ENCODE assay signal across 12 cellular contexts in the genomic region with DNA sequence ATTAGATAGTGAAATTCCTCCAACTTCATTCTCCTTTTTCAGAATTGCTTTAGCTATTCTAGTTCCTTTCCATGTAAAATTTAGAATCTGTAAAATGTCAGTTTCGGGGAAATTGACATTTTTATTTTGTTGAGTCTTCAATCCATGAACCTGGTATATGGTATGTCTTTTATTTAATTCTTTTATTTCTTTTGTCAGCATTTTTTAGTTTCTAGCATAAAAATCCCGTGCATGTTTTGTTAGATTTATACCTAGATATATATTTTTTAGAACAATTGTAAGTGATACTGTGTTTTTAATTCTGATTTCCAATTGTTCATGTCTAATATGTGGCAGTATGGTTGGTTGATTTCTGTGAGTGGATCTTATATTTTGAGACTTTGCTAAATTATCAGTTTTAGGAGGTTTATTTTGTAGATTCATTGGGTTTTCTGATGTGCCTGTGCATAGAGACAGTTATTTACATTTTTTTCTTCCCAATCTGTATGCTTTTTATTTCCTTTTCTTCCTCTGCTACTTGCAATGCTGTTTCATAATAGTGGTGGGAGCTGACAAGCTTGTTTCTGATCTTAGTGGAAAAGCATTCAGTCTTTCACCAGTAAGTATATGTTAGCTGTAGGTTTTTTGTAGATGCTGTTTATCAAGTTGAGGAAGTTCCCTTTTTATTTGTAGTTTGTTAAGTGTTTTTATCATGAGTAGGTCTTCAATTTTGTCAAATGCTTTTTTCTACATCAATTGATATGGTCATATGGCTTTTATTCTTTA. TPM values are rescaled to one million over a fixed set of nuclear protein-coding genes. Genes with fewer than 3 reads are reported as not detected.
DNase-seq lines count a peak whose midpoint lies in the region; ATAC-seq and TF ChIP-seq lines count a peak whose summit lies in the region.
"Had no signal": no experiment of that assay in that cellular context is flagged by ENCODE, and none has a peak within 500 bp of the region (broad histone marks: within the 10 kb centered on the region; RNA-seq: fewer than 3 reads in every experiment).

No MANE protein-coding gene starts in this region.

- no peaks in the 10 kb centered on the region for H3K9me3 Mint-ChIP-seq in activated T-cell treated with anti-CD3 and anti-CD28 coated beads, Interleukin-2, amount 50 U/mL, for 24 hours
- H3K9me3 Mint-ChIP-seq in chondrocyte (ENCODE audit: low read depth) = no peaks in the 10 kb centered on the region

- no peak for DNase-seq in activated T-cell treated with anti-CD3 and anti-CD28 coated beads, Interleukin-2, amount 50 U/mL, for 24 hours
- no peak for DNase-seq in activated T-cell treated with anti-CD3 and anti-CD28 coated beads, Interleukin-2, amount 50 U/mL, for 1 hour
- no peak for DNase-seq in T-helper 17 cell
- DNase-seq in chondrocyte (ENCODE audit: low spot score) = no peak
- DNase-seq in skeletal muscle cell (ENCODE audit: low read depth) = peak; percentile 27
- DNase-seq in ovary = no peak
- DNase-seq in DMS 273 (lab: John Stamatoyannopoulos, UW; ENCODE audit: unreplicated experiment) = no peak
- DNase-seq: NCI-H1930; stimulated activated CD4-positive, alpha-beta T cell treated with anti-CD3 and anti-CD28 coated beads, Interleukin-4, amount 100 ng/mL, for 4 hours; substantia nigra had no signal

- H3K4me3 ChIP-seq in skeletal muscle cell (ENCODE audit: low read depth, low read length) (no peak overlapping the region), ovary (no peak overlapping the region)
- H3K4me3 ChIP-seq: lung had no signal

- intact Hi-C loops in ovary (cut with DNase I) = no loop called here

- ATAC-seq in T-helper 17 cell (no peak), HG03095 (IDR thresholded peaks at IDR 0.05; ENCODE audit: unreplicated experiment) (no peak)

- TF ChIP-seq POLR2A in ovary (IDR thresholded peaks at IDR 0.05) = no peak

- peak overlapping the region; percentile 75 for H3K27ac Mint-ChIP-seq in activated T-cell treated with anti-CD3 and anti-CD28 coated beads, Interleukin-2, amount 50 U/mL, for 24 hours
- H3K27ac Mint-ChIP-seq in T-helper 17 cell (peak overlapping the region; percentile 94), chondrocyte (ENCODE audit: unreplicated experiment) (peak overlapping the region; percentile 38)

- TF ChIP-seq CTCF in chondrocyte (IDR thresholded peaks at IDR 0.05) (no peak), ovary (IDR thresholded peaks at IDR 0.05) (no peak)

- WGBS in ovary, 3 donors = 87 to 89% (median 88%) methylated on average over 2 of the region's 2 CpGs

- H3K27ac ChIP-seq in ovary = no peak overlapping the region

- no peak for TF ChIP-seq EP300 in ovary (IDR thresholded peaks at IDR 0.05)

- no peaks in the 10 kb centered on the region for H3K27me3 Mint-ChIP-seq in activated T-cell treated with anti-CD3 and anti-CD28 coated beads, Interleukin-2, amount 50 U/mL, for 24 hours
- H3K27me3 Mint-ChIP-seq in T-helper 17 cell (no peaks in the 10 kb centered on the region), chondrocyte (ENCODE audit: low read depth) (no peaks in the 10 kb centered on the region)

- no peaks in the 10 kb centered on the region for H3K36me3 ChIP-seq in ovary

- H3K4me1 Mint-ChIP-seq in activated T-cell treated with anti-CD3 and anti-CD28 coated beads, Interleukin-2, amount 50 U/mL, for 24 hours (ENCODE audit: low read depth) = peaks cover 94% of the 10 kb centered on the region
- H3K4me1 Mint-ChIP-seq in T-helper 17 cell = peaks cover 79% of the 10 kb centered on the region
- peaks cover 67% of the 10 kb centered on the region for H3K4me1 Mint-ChIP-seq in chondrocyte (ENCODE audit: low read depth)

- H3K4me1 ChIP-seq in ovary (ENCODE audit: insufficient read depth) = peaks cover 5% of the 10 kb centered on the region

- H3K36me3 Mint-ChIP-seq in activated T-cell treated with anti-CD3 and anti-CD28 coated beads, Interleukin-2, amount 50 U/mL, for 24 hours (ENCODE audit: low read depth) = peaks cover 37% of the 10 kb centered on the region
- H3K36me3 Mint-ChIP-seq in T-helper 17 cell (ENCODE audit: low read depth) = no peaks in the 10 kb centered on the region
- peaks cover 2% of the 10 kb centered on the region for H3K36me3 Mint-ChIP-seq in chondrocyte (ENCODE audit: low read depth)

- peak overlapping the region; percentile 30 for H3K4me3 Mint-ChIP-seq in activated T-cell treated with anti-CD3 and anti-CD28 coated beads, Interleukin-2, amount 50 U/mL, for 24 hours
- H3K4me3 Mint-ChIP-seq in T-helper 17 cell (peak overlapping the region; percentile 68), chondrocyte (ENCODE audit: unreplicated experiment) (no peak overlapping the region)

- H3K9me3 ChIP-seq in T-helper 17 cell (ENCODE audit: control insufficient read depth, low read length, poor library complexity, severe bottlenecking) (no peaks in the 10 kb centered on the region), ovary (no peaks in the 10 kb centered on the region)

- no peaks in the 10 kb centered on the region for H3K27me3 ChIP-seq in ovary

RNA-seq across cellular contexts. Expression of gene TAB2, which starts 13.7 kb away (rescaled TPM):
- total RNA-seq in T-helper 17 cell (100 to 1,000 TPM; 192 to 199 TPM), chondrocyte (49.3 to 54.9 TPM (median 54.1 TPM) in 3 replicates), ovary (10 to 100 TPM; 47.2 to 75.9 (median 62.6) TPM)
- polyA plus RNA-seq in ovary = 10 to 100 TPM; 39.6 to 65.4 TPM

Comparison
In these comparisons a context has a peak if more than half of its experiments do, and no peak if none do; other contexts are left out.
1. H3K27ac Mint-ChIP-seq: peak in every context shown above with its lines; median percentile 94 in T-helper 17 cell; 75 in activated T-cell treated with anti-CD3 and anti-CD28 coated beads, Interleukin-2, amount 50 U/mL, for 24 hours; 38 in chondrocyte.